In genomic region chr13:90933097-90933826, GRCh38 we compare ENCODE assay signal across 20 cellular contexts.
DNase-seq lines count a peak whose midpoint lies in the region; ATAC-seq, FAIRE-seq and TF ChIP-seq lines count a peak whose summit lies in the region.
"Had no signal": no experiment of that assay in that cellular context is flagged by ENCODE, and none has a peak within 500 bp of the region (broad histone marks: within the 10 kb centered on the region; RNA-seq: fewer than 3 reads in every experiment).

No MANE protein-coding gene starts in this region.

- peak; percentile 55 for FAIRE-seq in H54 (lab: Jason Lieb, UNC)
- FAIRE-seq in RCC 7860 (lab: Jason Lieb, UNC) = no peak
- FAIRE-seq: GM12892, GM18507 had no signal

- H3K36me3 ChIP-seq in heart right ventricle (no peaks in the 10 kb centered on the region), tibial artery (no peaks in the 10 kb centered on the region)
- H3K36me3 ChIP-seq: SJSA1 had no signal

- H3K27ac ChIP-seq in heart right ventricle = no peak overlapping the region
- no peak overlapping the region for H3K27ac ChIP-seq in tibial artery
- H3K27ac ChIP-seq: SJSA1 had no signal

- H3K27me3 ChIP-seq in heart right ventricle = no peaks in the 10 kb centered on the region
- H3K27me3 ChIP-seq in tibial artery = no peaks in the 10 kb centered on the region
- H3K27me3 ChIP-seq: SJSA1 had no signal

- DNase-seq in H54 (ENCODE audit: insufficient read length, low spot score) (no peak), RCC 7860 (ENCODE audit: low spot score) (peak; percentile 35), epithelial cell of esophagus (ENCODE audit: low read depth) (peak; percentile 15), heart right ventricle (no peak), tibial artery (no peak), nephron progenitor cell (no peak)
- DNase-seq: Caco-2; CD4-positive, CD25-positive, alpha-beta regulatory T cell; DMS153; NCI-H1092; NCI-H146; NCI-H2029 treated with DMSO at 0.1 percent for 48 hours; NCI-H510A treated with DMSO at 0.1 percent for 48 hours; NCI-H774 had no signal

- H3K9me3 ChIP-seq in heart right ventricle = peaks cover 0 to 9% (median 0%) of the 10 kb centered on the region in 11 donors
- H3K9me3 ChIP-seq in tibial artery = no peaks in the 10 kb centered on the region
- H3K9me3 ChIP-seq: SJSA1 had no signal

- H3K4me3 Mint-ChIP-seq in nephron progenitor cell = no peak overlapping the region
- H3K4me3 Mint-ChIP-seq: B cell; CD4-positive, CD25-positive, alpha-beta regulatory T cell; T-helper 1 cell treated with Interleukin-12 subunit alpha and Interleukin-12 subunit beta and Interleukin-4 antibody, amounts not matched to agents 30 μg/mL and 1 μg/mL, for 36 hours had no signal

- 59 to 69% methylated on average over 3 of the region's 3 CpGs for WGBS in heart right ventricle, 2 donors

- no peaks in the 10 kb centered on the region for H3K36me3 Mint-ChIP-seq in nephron progenitor cell (ENCODE audit: low read depth)
- H3K36me3 Mint-ChIP-seq: CD4-positive, CD25-positive, alpha-beta regulatory T cell had no signal

- H3K4me1 ChIP-seq in heart right ventricle = no peaks in the 10 kb centered on the region
- H3K4me1 ChIP-seq in tibial artery = no peaks in the 10 kb centered on the region
- H3K4me1 ChIP-seq: Caco-2, SJSA1 had no signal

- H3K4me1 Mint-ChIP-seq in nephron progenitor cell = no peaks in the 10 kb centered on the region
- H3K4me1 Mint-ChIP-seq: B cell; CD4-positive, CD25-positive, alpha-beta regulatory T cell had no signal

- ATAC-seq in GM19351 (IDR thresholded peaks at IDR 0.05; ENCODE audit: unreplicated experiment) (no peak), heart right ventricle (no peak)

- TF ChIP-seq CTCF in epithelial cell of esophagus (IDR thresholded peaks at IDR 0.05; ENCODE audit: insufficient read depth, low read depth, low read length, missing control alignments) (no peak), heart right ventricle (IDR thresholded peaks at IDR 0.05) (no peak), tibial artery (IDR thresholded peaks at IDR 0.05) (no peak), nephron progenitor cell (IDR thresholded peaks at IDR 0.05) (no peak)

- TF ChIP-seq POLR2A in H54 (IDR thresholded peaks at IDR 0.05; ENCODE audit: low read depth, low read length) = no peak

- H3K27ac Mint-ChIP-seq in nephron progenitor cell = no peak overlapping the region
- H3K27ac Mint-ChIP-seq: B cell; CD4-positive, CD25-positive, alpha-beta regulatory T cell; T-helper 1 cell treated with Interleukin-12 subunit alpha and Interleukin-12 subunit beta and Interleukin-4 antibody, amounts not matched to agents 30 μg/mL and 1 μg/mL, for 36 hours had no signal

- peaks cover 3% of the 10 kb centered on the region for H3K9me3 Mint-ChIP-seq in nephron progenitor cell
- H3K9me3 Mint-ChIP-seq: T-helper 1 cell treated with Interleukin-12 subunit alpha and Interleukin-12 subunit beta and Interleukin-4 antibody, amounts not matched to agents 30 μg/mL and 1 μg/mL, for 36 hours had no signal

- H3K4me3 ChIP-seq in epithelial cell of esophagus (ENCODE audit: low read length) = no peak overlapping the region
- H3K4me3 ChIP-seq in heart right ventricle = no peak overlapping the region
- no peak overlapping the region for H3K4me3 ChIP-seq in tibial artery
- H3K4me3 ChIP-seq: SJSA1 had no signal

- H3K27me3 Mint-ChIP-seq in nephron progenitor cell (ENCODE audit: low read depth, poor library complexity) = no peaks in the 10 kb centered on the region
- H3K27me3 Mint-ChIP-seq: B cell; CD4-positive, CD25-positive, alpha-beta regulatory T cell had no signal

- intact Hi-C loops in heart right ventricle (cut with DNase I) = no loop called here
- intact Hi-C loops in tibial artery (cut with DNase I; ENCODE audit: low total_unique reads) = no loop called here

Comparison
In these comparisons a context has a peak if more than half of its experiments do, and no peak if none do; other contexts are left out.
1. DNase-seq: peak in RCC 7860 (single experiment) and epithelial cell of esophagus (single experiment); none in H54 (single experiment), heart right ventricle (0 of 2), tibial artery (0 of 2) and nephron progenitor cell (single experiment).